In the genomic region with DNA sequence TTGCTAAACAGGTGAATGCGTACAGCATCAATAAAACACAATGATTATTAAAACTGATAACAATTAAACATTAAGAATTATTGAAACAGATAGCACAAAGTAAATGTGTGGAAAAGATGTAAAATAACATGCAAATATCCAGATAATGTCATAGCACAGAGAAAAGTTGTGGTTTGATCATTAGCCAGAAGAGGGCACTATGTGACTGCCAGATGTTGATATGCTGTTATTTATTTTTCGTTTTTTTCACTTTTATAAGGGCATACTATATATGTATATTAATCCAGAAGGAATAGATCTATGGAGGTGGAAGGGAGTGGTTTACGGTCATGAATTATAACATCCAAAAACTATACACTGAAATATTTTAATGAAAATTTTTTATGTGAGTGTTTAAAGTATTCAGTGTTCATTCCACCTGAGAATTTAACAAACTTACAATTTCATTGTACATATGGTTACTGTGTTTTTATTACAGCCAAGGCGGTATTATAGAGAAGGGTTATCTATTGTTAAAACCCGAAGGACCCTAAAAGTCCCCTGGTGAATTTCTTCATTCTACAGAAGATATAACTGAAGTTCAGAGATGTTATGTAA, we compare ENCODE assay signal across 8 cellular contexts.
DNase-seq lines count a peak whose midpoint lies in the region; ATAC-seq and TF ChIP-seq lines count a peak whose summit lies in the region.

No MANE protein-coding gene starts in this region.

- H3K4me3 ChIP-seq in NT2/D1 (ENCODE audit: insufficient read length, low read depth), result no peak overlapping the region
- no peak overlapping the region for H3K4me3 ChIP-seq in epithelial cell of esophagus (ENCODE audit: low read length)
- no peak overlapping the region for H3K4me3 ChIP-seq in lower leg skin (ENCODE audit: low read depth, poor library complexity, severe bottlenecking)

- no peak overlapping the region for H3K4me3 Mint-ChIP-seq in progenitor cell of endocrine pancreas (ENCODE audit: low read depth)

- TF ChIP-seq CTCF in epithelial cell of esophagus (IDR thresholded peaks at IDR 0.05; ENCODE audit: insufficient read depth, low read depth, low read length, missing control alignments) (peak; percentile 75), progenitor cell of endocrine pancreas (IDR thresholded peaks at IDR 0.05; ENCODE audit: unreplicated experiment) (peak; percentile 94), lower leg skin (IDR thresholded peaks at IDR 0.05) (no peak)

- H3K27ac Mint-ChIP-seq in progenitor cell of endocrine pancreas, result no peak overlapping the region

- H3K9me3 Mint-ChIP-seq in progenitor cell of endocrine pancreas (ENCODE audit: low read depth), result no peaks in the 10 kb centered on the region

- no peaks in the 10 kb centered on the region for H3K36me3 Mint-ChIP-seq in progenitor cell of endocrine pancreas (ENCODE audit: insufficient read depth)

- no peak for TF ChIP-seq POLR2A in lower leg skin (IDR thresholded peaks at IDR 0.05)

- no peaks in the 10 kb centered on the region for H3K4me1 ChIP-seq in NT2/D1 (ENCODE audit: insufficient read depth, insufficient read length)

- no peak overlapping the region for H3K9ac ChIP-seq in NT2/D1 (ENCODE audit: insufficient read length, low read depth)

- no peaks in the 10 kb centered on the region for H3K27me3 ChIP-seq in NT2/D1 (ENCODE audit: insufficient read depth, insufficient read length)

- intact Hi-C loops in lower leg skin (cut with DNase I; ENCODE audit: low total_unique reads), result no loop called here

- DNase-seq in COLO829 (ENCODE audit: low spot score), result peak; percentile 49
- peak; percentile 2 for DNase-seq in NT2/D1 (ENCODE audit: low read depth, low spot score)
- peak; percentile 50 for DNase-seq in epithelial cell of esophagus (ENCODE audit: low read depth)
- DNase-seq in progenitor cell of endocrine pancreas (ENCODE audit: low spot score, unreplicated experiment), result no peak
- no peak for DNase-seq in NCI-H1436 treated with DMSO at 0.1 percent for 48 hours (lab: John Stamatoyannopoulos, UW)
- no peak for DNase-seq in lower leg skin (ENCODE audit: low spot score in 2 of 2)

- peaks cover 4% of the 10 kb centered on the region for H3K27me3 Mint-ChIP-seq in progenitor cell of endocrine pancreas

- H3K4me1 Mint-ChIP-seq in progenitor cell of endocrine pancreas (ENCODE audit: low read depth), result peaks cover 5% of the 10 kb centered on the region

- no peaks in the 10 kb centered on the region for H3K36me3 ChIP-seq in NT2/D1 (ENCODE audit: insufficient read depth, insufficient read length, low read length)

- peak; percentile 54 for ATAC-seq in GM18909 (IDR thresholded peaks at IDR 0.05; ENCODE audit: poor library complexity, unreplicated experiment)
- no peak for ATAC-seq in HG02973 (IDR thresholded peaks at IDR 0.05; ENCODE audit: unreplicated experiment)

- WGBS in lower leg skin, 2 donors, result 34 to 37% methylated on average over 5 of the region's 5 CpGs

- no peaks in the 10 kb centered on the region for H3K9me3 ChIP-seq in NT2/D1 (ENCODE audit: insufficient read depth, low read length)

Comparison
In these comparisons a context has a peak if more than half of its experiments do, and no peak if none do; other contexts are left out.
1. DNase-seq: peak in COLO829 (single experiment), NT2/D1 (single experiment) and epithelial cell of esophagus (single experiment); none in progenitor cell of endocrine pancreas (single experiment), NCI-H1436 treated with DMSO at 0.1 percent for 48 hours (single experiment) and lower leg skin (0 of 2).
2. CTCF ChIP-seq: peak in epithelial cell of esophagus (single experiment) and progenitor cell of endocrine pancreas (single experiment); none in lower leg skin (0 of 3).